In genomic region chr15:85542488-85542887, GRCh38 we compare ENCODE assay signal across 1 cellular context.
TF ChIP-seq lines count a peak whose summit lies in the region.

No MANE protein-coding gene starts in this region.

TF ChIP-seq in GM12878, 131 proteins besides CTCF, POLR2A, EP300 and RAD21 (continued from another document):
- TF ChIP-seq ZBTB11 (CRISPR knock-in tag; IDR thresholded peaks at IDR 0.05) (no peak), PKNOX1 (IDR thresholded peaks at IDR 0.05) (no peak), CBX5 (IDR thresholded peaks at IDR 0.05; ENCODE audit: low read depth) (no peak), USF2 (IDR thresholded peaks at IDR 0.05; ENCODE audit: borderline replicate concordance, low read depth, low read length) (no peak), NBN (IDR thresholded peaks at IDR 0.05) (no peak), JUND (IDR thresholded peaks at IDR 0.05; ENCODE audit: low read depth, low read length) (no peak)
